26 cellular contexts compared by ENCODE assay signal in genomic region chr4:58606303-58606702, GRCh38.
DNase-seq lines count a peak whose midpoint lies in the region; ATAC-seq, FAIRE-seq and TF ChIP-seq lines count a peak whose summit lies in the region.
"Had no signal": no experiment of that assay in that cellular context is flagged by ENCODE, and none has a peak within 500 bp of the region (broad histone marks: within the 10 kb centered on the region; RNA-seq: fewer than 3 reads in every experiment).

No MANE protein-coding gene starts in this region.

- TF ChIP-seq EP300 in HepG2 (IDR thresholded peaks at IDR 0.05; ENCODE audit: low read depth in 2 of 2, low read length in 2 of 2) (no peak), HepG2 (CRISPR knock-in tag; IDR thresholded peaks at IDR 0.05; ENCODE audit: borderline replicate concordance) (no peak), Ishikawa (IDR thresholded peaks at IDR 0.05; ENCODE audit: borderline replicate concordance) (no peak), K562 (IDR thresholded peaks at IDR 0.05; ENCODE audit: low read length) (no peak)

- no peak overlapping the region for H3K9ac ChIP-seq in HepG2 (ENCODE audit: insufficient read depth, low read depth, low read length)
- H3K9ac ChIP-seq in K562 (ENCODE audit: insufficient read depth in 1 of 2, low read depth in 2 of 2, low read length in 2 of 2): no peak overlapping the region
- H3K9ac ChIP-seq: BLaER1 had no signal

- no peak overlapping the region for H2AFZ ChIP-seq in HepG2 (ENCODE audit: low read length)
- no peak overlapping the region for H2AFZ ChIP-seq in K562 (ENCODE audit: low read depth, low read length)

- H3K27ac ChIP-seq in HepG2 (ENCODE audit: extremely low read length, insufficient read depth, low read length) (no peak overlapping the region), right lobe of liver (no peak overlapping the region), K562 (ENCODE audit: extremely low read depth, low read depth, low read length) (no peak overlapping the region), body of pancreas (no peak overlapping the region)
- H3K27ac ChIP-seq: BLaER1 had no signal

- TF ChIP-seq POLR2A in HepG2 (IDR thresholded peaks at IDR 0.05; ENCODE audit: insufficient read depth in 1 of 2, low read depth in 2 of 2, low read length in 2 of 2) (no peak), right lobe of liver (IDR thresholded peaks at IDR 0.05) (no peak), K562 (conservative IDR thresholded peaks at IDR 0.05) (no peak), body of pancreas (IDR thresholded peaks at IDR 0.05) (no peak)

- WGBS in HepG2 (ENCODE audit: low lambda C conversion rate): 10% methylated on average over 4 of the region's 4 CpGs
- WGBS in right lobe of liver (ENCODE audit: insufficient coverage, low coverage, low lambda C conversion rate, missing lambda C conversion rate): 29% methylated on average over 4 of the region's 4 CpGs
- 0% methylated on average over 4 of the region's 4 CpGs for WGBS in K562 (ENCODE audit: insufficient coverage, low coverage, missing lambda C conversion rate)
- WGBS in body of pancreas, 2 donors: 63 to 73% methylated on average over 4 of the region's 4 CpGs

- H4K20me1 ChIP-seq in HepG2 (ENCODE audit: insufficient read depth, low read length) (no peaks in the 10 kb centered on the region), K562 (replicated peaks; ENCODE audit: control insufficient read depth, insufficient read depth, low read length) (no peaks in the 10 kb centered on the region)
- H4K20me1 ChIP-seq: BLaER1 had no signal

- POLR2A ChIA-PET in HepG2 (lab: Yijun Ruan, JAX): no interaction called here
- POLR2A ChIA-PET in K562 (lab: Yijun Ruan, JAX): no interaction called here

- no peaks in the 10 kb centered on the region for H3K36me3 ChIP-seq in HepG2 (replicated peaks in 1 of 2; ENCODE audit: control insufficient read depth in 1 of 2, insufficient read depth in 2 of 2, low read length in 2 of 2)
- H3K36me3 ChIP-seq in right lobe of liver: no peaks in the 10 kb centered on the region
- H3K36me3 ChIP-seq in K562 (ENCODE audit: control insufficient read depth, insufficient read depth, low read length): no peaks in the 10 kb centered on the region
- no peaks in the 10 kb centered on the region for H3K36me3 ChIP-seq in body of pancreas (replicated peaks in 1 of 2; ENCODE audit: insufficient read depth in 1 of 2, low read depth in 2 of 2)
- H3K36me3 ChIP-seq: BE2C, BLaER1 had no signal

- H3K27me3 ChIP-seq in HepG2 (ENCODE audit: control insufficient read depth in 1 of 2, insufficient read depth in 2 of 2, low read length in 2 of 2) (no peaks in the 10 kb centered on the region), right lobe of liver (no peaks in the 10 kb centered on the region), K562 (ENCODE audit: control insufficient read depth in 2 of 2, insufficient read depth in 2 of 2, low read length in 2 of 2) (no peaks in the 10 kb centered on the region), body of pancreas (no peaks in the 10 kb centered on the region)
- H3K27me3 ChIP-seq: BE2C, BLaER1 had no signal

- peaks cover 21% of the 10 kb centered on the region for H3K9me3 ChIP-seq in HepG2 (ENCODE audit: low read length)
- H3K9me3 ChIP-seq in right lobe of liver: no peaks in the 10 kb centered on the region
- H3K9me3 ChIP-seq in K562 (replicated peaks; ENCODE audit: control insufficient read depth, insufficient read depth, low read depth, low read length): no peaks in the 10 kb centered on the region
- no peaks in the 10 kb centered on the region for H3K9me3 ChIP-seq in body of pancreas
- H3K9me3 ChIP-seq: BE2C, BLaER1 had no signal

- H3K9me1 ChIP-seq in K562 (ENCODE audit: control insufficient read depth, insufficient read depth, low read length): no peaks in the 10 kb centered on the region

- FAIRE-seq in HepG2 (lab: Jason Lieb, UNC) (no peak), K562 (lab: Jason Lieb, UNC) (no peak)
- FAIRE-seq: A204.1, GM12891, GM18507 had no signal

- TF ChIP-seq CTCF in HepG2 (CRISPR knock-in tag; IDR thresholded peaks at IDR 0.05): no peak
- no peak for TF ChIP-seq CTCF in right lobe of liver (IDR thresholded peaks at IDR 0.05)
- TF ChIP-seq CTCF in K562 (IDR thresholded peaks at IDR 0.05 in 2 of 3, conservative IDR thresholded peaks at IDR 0.05 in 1 of 3; ENCODE audit: insufficient read depth in 2 of 3, low read depth in 1 of 3, low read length in 3 of 3): no peak
- no peak for TF ChIP-seq CTCF in GM13977 (IDR thresholded peaks at IDR 0.05; ENCODE audit: extremely low read depth, insufficient read depth, missing control alignments)
- TF ChIP-seq CTCF in body of pancreas (IDR thresholded peaks at IDR 0.05): no peak

- intact Hi-C loops in HepG2 (cut with micrococcal nuclease; ENCODE audit: unreplicated experiment): no loop called here
- intact Hi-C loops in right lobe of liver (cut with DNase I): no loop called here
- intact Hi-C loops in K562 (cut with micrococcal nuclease): no loop called here
- intact Hi-C loops in body of pancreas (cut with DNase I): no loop called here

- BruUV-seq in HepG2 (replicated peaks; lab: Mats Ljungman, UMichigan) (no TSS peak), K562 (replicated peaks; lab: Mats Ljungman, UMichigan) (no TSS peak)

- in situ Hi-C loops in HepG2 (cut with HindIII; ENCODE audit: extremely low pct_ligation_motif_present, low pct_unique_long_range_greater_than_20kb) (no loop called here), K562 (cut with MboI) (no loop called here), GM13977 (cut with MboI; ENCODE audit: low pct_unique_long_range_greater_than_20kb, low sequenced_read_pairs, unreplicated experiment) (no loop called here)

- H3K79me2 ChIP-seq in HepG2 (ENCODE audit: insufficient read depth, low read length) (no peaks in the 10 kb centered on the region), K562 (ENCODE audit: control insufficient read depth, insufficient read depth, low read length) (no peaks in the 10 kb centered on the region)

- CTCF ChIA-PET in HepG2 (lab: Yijun Ruan, JAX; ENCODE audit: low intra/inter-chr PET ratio, low total read pairs): no interaction called here
- CTCF ChIA-PET in K562 (lab: Yijun Ruan, JAX; ENCODE audit: low intra/inter-chr PET ratio): no interaction called here

- H3K4me2 ChIP-seq in HepG2 (ENCODE audit: low read depth, low read length) (no peak overlapping the region), K562 (ENCODE audit: insufficient read depth, low read length) (no peak overlapping the region)
- H3K4me2 ChIP-seq: BLaER1 had no signal

- ATAC-seq in HepG2: no peak
- no peak for ATAC-seq in right lobe of liver
- ATAC-seq in K562: no peak
- ATAC-seq in body of pancreas: no peak

- no peak for DNase-seq in HepG2 (ENCODE audit: low spot score)
- DNase-seq in right lobe of liver: no peak
- DNase-seq in K562 (ENCODE audit: extremely low read depth in 1 of 4, low spot score in 3 of 4): no peak
- DNase-seq in GM13977 (ENCODE audit: low spot score): no peak
- no peak for DNase-seq in activated naive CD4-positive, alpha-beta T cell treated with anti-CD3 and anti-CD28 coated beads, Interleukin-2, amount 50 U/mL, for 16 hours
- no peak for DNase-seq in body of pancreas
- DNase-seq: 8988T; ACHN; BE2C; C1 segment of cervical spinal cord; CD4-positive, alpha-beta memory T cell; CD4-positive, CD25-positive, alpha-beta regulatory T cell; CD8-positive, alpha-beta memory T cell; COR-L47; DMS 273 treated with DMSO at 0.1 percent for 48 hours; DMS153; DMS53; DMS79; DND-41; EL; GDM1 had no signal

- no peak for TF ChIP-seq RAD21 in HepG2 (CRISPR knock-in tag; IDR thresholded peaks at IDR 0.05)
- TF ChIP-seq RAD21 in Ishikawa (IDR thresholded peaks at IDR 0.05; ENCODE audit: low read depth): no peak
- no peak for TF ChIP-seq RAD21 in K562 (CRISPR knock-in tag; conservative IDR thresholded peaks at IDR 0.05 in 1 of 2, IDR thresholded peaks at IDR 0.05 in 1 of 2)

- no peak overlapping the region for H3K4me3 ChIP-seq in HepG2 (replicated peaks in 1 of 3; ENCODE audit: insufficient read depth in 1 of 3, low read depth in 2 of 3, low read length in 3 of 3)
- H3K4me3 ChIP-seq in right lobe of liver: no peak overlapping the region
- H3K4me3 ChIP-seq in K562: no peak overlapping the region
- no peak overlapping the region for H3K4me3 ChIP-seq in body of pancreas
- H3K4me3 ChIP-seq: BLaER1 had no signal

- H3K4me1 ChIP-seq in HepG2 (ENCODE audit: insufficient read depth, low read length): no peaks in the 10 kb centered on the region
- no peaks in the 10 kb centered on the region for H3K4me1 ChIP-seq in right lobe of liver
- no peaks in the 10 kb centered on the region for H3K4me1 ChIP-seq in K562 (replicated peaks in 1 of 2; ENCODE audit: control insufficient read depth in 2 of 2, insufficient read depth in 2 of 2, low read length in 2 of 2)
- no peaks in the 10 kb centered on the region for H3K4me1 ChIP-seq in body of pancreas
- H3K4me1 ChIP-seq: BE2C, BLaER1 had no signal

TF ChIP-seq in HepG2, 621 proteins besides CTCF, POLR2A, EP300 and RAD21 (continues in another document):
- TF ChIP-seq CERS6 (CRISPR knock-in tag; IDR thresholded peaks at IDR 0.05): no peak

TF ChIP-seq in Ishikawa, 13 proteins besides CTCF, POLR2A, EP300 and RAD21 (continues in another document):
- no peak for TF ChIP-seq EGR1 (IDR thresholded peaks at IDR 0.05)
- no peak for TF ChIP-seq TEAD4 (IDR thresholded peaks at IDR 0.05)
- no peak for TF ChIP-seq TCF12 (IDR thresholded peaks at IDR 0.05; ENCODE audit: low read depth)

TF ChIP-seq in K562, 482 proteins besides CTCF, POLR2A, EP300 and RAD21:
- TF ChIP-seq, protein P1, sequence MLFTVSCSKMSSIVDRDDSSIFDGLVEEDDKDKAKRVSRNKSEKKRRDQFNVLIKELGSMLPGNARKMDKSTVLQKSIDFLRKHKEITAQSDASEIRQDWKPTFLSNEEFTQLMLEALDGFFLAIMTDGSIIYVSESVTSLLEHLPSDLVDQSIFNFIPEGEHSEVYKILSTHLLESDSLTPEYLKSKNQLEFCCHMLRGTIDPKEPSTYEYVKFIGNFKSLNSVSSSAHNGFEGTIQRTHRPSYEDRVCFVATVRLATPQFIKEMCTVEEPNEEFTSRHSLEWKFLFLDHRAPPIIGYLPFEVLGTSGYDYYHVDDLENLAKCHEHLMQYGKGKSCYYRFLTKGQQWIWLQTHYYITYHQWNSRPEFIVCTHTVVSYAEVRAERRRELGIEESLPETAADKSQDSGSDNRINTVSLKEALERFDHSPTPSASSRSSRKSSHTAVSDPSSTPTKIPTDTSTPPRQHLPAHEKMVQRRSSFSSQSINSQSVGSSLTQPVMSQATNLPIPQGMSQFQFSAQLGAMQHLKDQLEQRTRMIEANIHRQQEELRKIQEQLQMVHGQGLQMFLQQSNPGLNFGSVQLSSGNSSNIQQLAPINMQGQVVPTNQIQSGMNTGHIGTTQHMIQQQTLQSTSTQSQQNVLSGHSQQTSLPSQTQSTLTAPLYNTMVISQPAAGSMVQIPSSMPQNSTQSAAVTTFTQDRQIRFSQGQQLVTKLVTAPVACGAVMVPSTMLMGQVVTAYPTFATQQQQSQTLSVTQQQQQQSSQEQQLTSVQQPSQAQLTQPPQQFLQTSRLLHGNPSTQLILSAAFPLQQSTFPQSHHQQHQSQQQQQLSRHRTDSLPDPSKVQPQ (CRISPR knock-in tag; IDR thresholded peaks at IDR 0.05; ENCODE audit: borderline replicate concordance): no peak
- no peak for TF ChIP-seq CEBPG (CRISPR knock-in tag; IDR thresholded peaks at IDR 0.05)
- peak in 1 of 2 experiments; percentile 72; a peak in 2 of 4 replicates for TF ChIP-seq CEBPG (tag; conservative IDR thresholded peaks at IDR 0.05 in 1 of 2, IDR thresholded peaks at IDR 0.05 in 1 of 2)
- peak; percentile 23; the same call in 1 of the 2 replicates for TF ChIP-seq CEBPB (tag; IDR thresholded peaks at IDR 0.05)
TF ChIP-seq in K562: peak in this region for 2.

Comparison
In these comparisons a context has a peak if more than half of its experiments do, and no peak if none do; other contexts are left out.
1. Of the 241 proteins assayed by ChIP-seq in both HepG2 and K562: peak only in HepG2: none; only in K562: none; in both: CEBPB; in neither: 239; mixed calls (peak in some experiments, not most) for 1.